1 cellular context compared by ENCODE assay signal in genomic region chr17:39668141-39668924, GRCh38.
TF ChIP-seq lines count a peak whose summit lies in the region.

TSS of gene PNMT (plus strand) at chr17:39668453. CDS start at chr17:39668476, 23 bp downstream.

TF ChIP-seq in HepG2, 621 proteins besides CTCF, POLR2A, EP300 and RAD21 (continued from another document and continues in another):
- no peak for TF ChIP-seq DMTF1 (CRISPR knock-in tag; IDR thresholded peaks at IDR 0.05)
- TF ChIP-seq ZBTB14 (CRISPR knock-in tag; IDR thresholded peaks at IDR 0.05), result no peak
- peak; percentile 76 for TF ChIP-seq SAP130 (CRISPR knock-in tag; IDR thresholded peaks at IDR 0.05; ENCODE audit: low read depth)
- TF ChIP-seq MAX (IDR thresholded peaks at IDR 0.05), result peak; percentile 95
- TF ChIP-seq FOXP4 (CRISPR knock-in tag; IDR thresholded peaks at IDR 0.05), result no peak
- 0 out of 2 replicates have a peak, but pooled peaks have one; percentile 44 for TF ChIP-seq PHF21A (CRISPR knock-in tag; IDR thresholded peaks at IDR 0.05)
- TF ChIP-seq ZBTB37 (CRISPR knock-in tag; IDR thresholded peaks at IDR 0.05), result no peak
- no peak for TF ChIP-seq ZNF558 (CRISPR knock-in tag; IDR thresholded peaks at IDR 0.05; ENCODE audit: borderline replicate concordance)
- peak; percentile 75 for TF ChIP-seq ZNF574 (CRISPR knock-in tag; IDR thresholded peaks at IDR 0.05)
- no peak for TF ChIP-seq PBX2 (CRISPR knock-in tag; IDR thresholded peaks at IDR 0.05)
- no peak for TF ChIP-seq ZEB1 (IDR thresholded peaks at IDR 0.05; ENCODE audit: insufficient replicate concordance, low read depth)
- TF ChIP-seq TMF1 (CRISPR knock-in tag; IDR thresholded peaks at IDR 0.05; ENCODE audit: low read depth), result no peak; the same call in 1 of the 2 replicates
- 0 out of 2 replicates have a peak, but pooled peaks have one; percentile 25 for TF ChIP-seq ZNF678 (CRISPR knock-in tag; IDR thresholded peaks at IDR 0.05)
- 0 out of 2 replicates have a peak, but pooled peaks have one; percentile 39 for TF ChIP-seq FUBP1 (CRISPR knock-in tag; IDR thresholded peaks at IDR 0.05; ENCODE audit: borderline replicate concordance)
- TF ChIP-seq CREB1 (IDR thresholded peaks at IDR 0.05), result no peak
- no peak for TF ChIP-seq CREB1 (CRISPR knock-in tag; IDR thresholded peaks at IDR 0.05)
- no peak for TF ChIP-seq NR2F6 (IDR thresholded peaks at IDR 0.05)
- peak; percentile 79 for TF ChIP-seq NR2F6 (CRISPR knock-in tag; IDR thresholded peaks at IDR 0.05)
- TF ChIP-seq ZNF124 (CRISPR knock-in tag; IDR thresholded peaks at IDR 0.05), result peak; percentile 54; the same call in 1 of the 2 replicates
- TF ChIP-seq ZNF33A (CRISPR knock-in tag; IDR thresholded peaks at IDR 0.05; ENCODE audit: borderline replicate concordance), result no peak
- no peak for TF ChIP-seq BHLHE40 (IDR thresholded peaks at IDR 0.05; ENCODE audit: low read length)
- peak; percentile 92; the same call in 1 of the 2 replicates for TF ChIP-seq DZIP1 (CRISPR knock-in tag; IDR thresholded peaks at IDR 0.05)
- TF ChIP-seq NFAT5 (CRISPR knock-in tag; IDR thresholded peaks at IDR 0.05), result peak; percentile 70; the same call in 1 of the 2 replicates
- no peak for TF ChIP-seq HHEX (CRISPR knock-in tag; IDR thresholded peaks at IDR 0.05)
- TF ChIP-seq ZNF512 (CRISPR knock-in tag; IDR thresholded peaks at IDR 0.05), result peak; percentile 94
- no peak for TF ChIP-seq DDIT3 (CRISPR knock-in tag; IDR thresholded peaks at IDR 0.05)
- TF ChIP-seq ZBTB20 (CRISPR knock-in tag; IDR thresholded peaks at IDR 0.05; ENCODE audit: borderline replicate concordance, low read depth), result no peak
- TF ChIP-seq ZNF17 (CRISPR knock-in tag; IDR thresholded peaks at IDR 0.05), result no peak
- peak; percentile 58; the same call in 1 of the 2 replicates for TF ChIP-seq ZKSCAN8 (CRISPR knock-in tag; IDR thresholded peaks at IDR 0.05; ENCODE audit: borderline replicate concordance)
- no peak for TF ChIP-seq RBAK (CRISPR knock-in tag; IDR thresholded peaks at IDR 0.05)
- peak; percentile 57 for TF ChIP-seq NCOA2 (CRISPR knock-in tag; IDR thresholded peaks at IDR 0.05)
